In the genomic region with DNA sequence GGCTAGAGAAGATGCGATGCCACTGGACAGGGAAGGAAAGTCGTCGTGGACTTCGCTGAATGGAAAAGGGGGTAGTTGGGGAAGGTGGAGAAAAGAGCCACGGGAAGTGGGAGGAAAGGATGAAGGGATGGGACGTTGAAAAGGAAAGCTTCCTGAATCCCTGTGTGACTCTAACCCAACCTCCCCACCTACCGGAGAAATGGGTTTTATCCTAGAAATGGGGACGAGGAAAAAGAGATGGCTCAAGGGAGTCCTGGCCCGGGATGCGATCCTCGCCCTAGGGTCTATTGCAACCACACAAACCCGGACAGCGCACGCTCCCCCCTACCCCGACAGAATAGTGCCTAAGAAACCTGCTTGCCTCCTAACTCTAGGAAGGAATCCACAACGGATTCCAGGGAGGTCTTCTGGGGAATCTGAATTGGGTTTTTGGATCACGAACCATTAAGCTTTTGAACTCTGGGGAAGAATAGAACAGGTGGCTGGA, we compare ENCODE assay signal across 9 cellular contexts. TPM values are rescaled to one million over a fixed set of nuclear protein-coding genes. Genes with fewer than 3 reads are reported as not detected.
A peak's percentile ranks its signal among the peaks of the same experiment; 100 is the strongest.
DNase-seq lines count a peak whose midpoint lies in the region; ATAC-seq, FAIRE-seq and TF ChIP-seq lines count a peak whose summit lies in the region.
"Had no signal": no experiment of that assay in that cellular context is flagged by ENCODE, and none has a peak within 500 bp of the region (broad histone marks: within the 10 kb centered on the region; RNA-seq: fewer than 3 reads in every experiment).

No MANE protein-coding gene starts in this region.

- H3K27ac ChIP-seq in A549 (peak overlapping the region; percentile 78 to 93), HL-60 (replicated peaks) (no peak overlapping the region), astrocyte (ENCODE audit: low read depth, low read length) (peak overlapping the region; percentile 69), stomach (peak overlapping the region; percentile 75 to 88 (median 80))

- H3K36me3 Mint-ChIP-seq in astrocyte (ENCODE audit: low read depth, unreplicated experiment), result peaks cover 4% of the 10 kb centered on the region

- TF ChIP-seq EP300 in A549 (IDR thresholded peaks at IDR 0.05), result no peak
- no peak for TF ChIP-seq EP300 in stomach (IDR thresholded peaks at IDR 0.05)

- peaks cover 47% of the 10 kb centered on the region for H3K4me1 Mint-ChIP-seq in astrocyte (ENCODE audit: low read depth, unreplicated experiment)

- TF ChIP-seq RAD21 in A549 (conservative IDR thresholded peaks at IDR 0.05 in 1 of 2, IDR thresholded peaks at IDR 0.05 in 1 of 2), result peak in 1 of 2 experiments; percentile 31; a peak in 1 of 5 replicates

- H3K9me3 ChIP-seq in A549 (no peaks in the 10 kb centered on the region), astrocyte (ENCODE audit: insufficient read depth, low read depth, low read length) (no peaks in the 10 kb centered on the region), stomach (no peaks in the 10 kb centered on the region)

- ATAC-seq in A549 (peak; percentile 37 to 56; a peak in 5 of 6 replicates), GM21367 (IDR thresholded peaks at IDR 0.05; ENCODE audit: unreplicated experiment) (no peak), GM21381 (IDR thresholded peaks at IDR 0.05; ENCODE audit: unreplicated experiment) (no peak)

- peaks cover 47% of the 10 kb centered on the region for H3K4me1 ChIP-seq in A549
- peaks cover 35% of the 10 kb centered on the region for H3K4me1 ChIP-seq in astrocyte (ENCODE audit: insufficient read depth, low read length)
- H3K4me1 ChIP-seq in stomach, result peaks cover 19 to 76% (median 53%) of the 10 kb centered on the region in 4 donors

- peaks cover 51% of the 10 kb centered on the region for H3K79me2 ChIP-seq in astrocyte (ENCODE audit: insufficient read depth, low read length)

- H2AFZ ChIP-seq in astrocyte (ENCODE audit: low read depth, low read length), result peak overlapping the region; percentile 80

- 20% methylated on average over 17 of the region's 17 CpGs for WGBS in A549 (ENCODE audit: missing lambda C conversion rate)
- WGBS in stomach, 5 donors, result 18 to 31% (median 27%) methylated on average over 17 of the region's 17 CpGs

- H3K4me2 ChIP-seq in A549 (peak overlapping the region; percentile 96), astrocyte (ENCODE audit: low read length) (peak overlapping the region; percentile 91)

- FAIRE-seq in A549 (lab: Jason Lieb, UNC), result no peak
- FAIRE-seq in astrocyte (lab: Jason Lieb, UNC), result no peak
- FAIRE-seq: islet of Langerhans had no signal

- H3K9ac ChIP-seq in astrocyte (ENCODE audit: low read length), result peak overlapping the region; percentile 96

- H4K20me1 ChIP-seq in astrocyte (ENCODE audit: insufficient read depth, low read length), result peaks cover 5% of the 10 kb centered on the region

- H3K9me3 Mint-ChIP-seq in astrocyte (ENCODE audit: unreplicated experiment), result no peaks in the 10 kb centered on the region

- POLR2A ChIA-PET in A549 (lab: Yijun Ruan, JAX), result interaction anchor here (0.6 to 2.2 kb wide), 3 partner anchors 13 to 398 kb away, joined by 3 to 6 read pairs (median 3); partner anchors contain the start of gene RAP1GDS1

- H3K27me3 ChIP-seq in HL-60 (ENCODE audit: insufficient read depth, poor library complexity, severe bottlenecking) (peaks cover 38% of the 10 kb centered on the region), astrocyte (ENCODE audit: insufficient read depth, low read length) (no peaks in the 10 kb centered on the region), stomach (peaks cover 0 to 10% (median 0%) of the 10 kb centered on the region in 3 donors)

- intact Hi-C loops in stomach (cut with DNase I; ENCODE audit: low total_unique reads), result no loop called here

- TF ChIP-seq POLR2A in A549 (IDR thresholded peaks at IDR 0.05; ENCODE audit: low read length) (no peak), stomach (IDR thresholded peaks at IDR 0.05) (no peak)

- CTCF ChIA-PET in A549 (lab: Yijun Ruan, JAX), result interaction anchor here (1.0 to 3.4 kb wide), 5 partner anchors 12 to 267 kb away, joined by 3 to 20 read pairs (median 4); no protein-coding TSS in a partner anchor

- DNase-seq in A549 (ENCODE audit: low read depth in 1 of 2, low spot score in 1 of 2), result peak; percentile 23 to 43
- DNase-seq in HL-60 (ENCODE audit: low read depth in 1 of 2, low spot score in 1 of 2), result no peak
- DNase-seq in astrocyte (ENCODE audit: low read depth), result peak; percentile 53
- peak; percentile 42 for DNase-seq in iPS-NIHi7 (ENCODE audit: extremely low spot score)
- DNase-seq in stomach, result no peak
- DNase-seq in NCI-H774 (lab: John Stamatoyannopoulos, UW), result no peak

- peak overlapping the region; percentile 56 for H3K27ac Mint-ChIP-seq in astrocyte (ENCODE audit: unreplicated experiment)

- H3K36me3 ChIP-seq in astrocyte (ENCODE audit: insufficient read depth, low read length) (no peaks in the 10 kb centered on the region), stomach (no peaks in the 10 kb centered on the region)

- TF ChIP-seq CTCF in A549 (IDR thresholded peaks at IDR 0.05), result no peak
- no peak for TF ChIP-seq CTCF in HL-60 (IDR thresholded peaks at IDR 0.05; ENCODE audit: insufficient read depth, low read length)
- TF ChIP-seq CTCF in astrocyte (IDR thresholded peaks at IDR 0.05; ENCODE audit: insufficient read depth, low read depth, low read length), result no peak
- no peak for TF ChIP-seq CTCF in stomach (IDR thresholded peaks at IDR 0.05)

- H3K27me3 Mint-ChIP-seq in astrocyte (ENCODE audit: low read depth, unreplicated experiment), result no peaks in the 10 kb centered on the region

- H3K4me3 ChIP-seq in A549 (peak overlapping the region; percentile 62), HL-60 (replicated peaks; ENCODE audit: insufficient read depth, low read length) (peak overlapping the region; percentile 54), astrocyte (ENCODE audit: insufficient read depth, low read depth, low read length) (peak overlapping the region; percentile 79), stomach (peak overlapping the region; percentile 70 to 94 (median 78))

- peak overlapping the region; percentile 94 for H3K4me3 Mint-ChIP-seq in astrocyte (ENCODE audit: unreplicated experiment)

TF ChIP-seq in A549, 52 proteins besides CTCF, POLR2A, EP300 and RAD21:
- TF ChIP-seq RCOR1 (IDR thresholded peaks at IDR 0.05; ENCODE audit: low read depth, low read length), result no peak
- peak; percentile 42; the same call in 1 of the 2 replicates for TF ChIP-seq RNF2 (IDR thresholded peaks at IDR 0.05; ENCODE audit: borderline replicate concordance, low read depth)

RNA-seq across cellular contexts. Expression of gene TSPAN5, which starts 0.7 kb away (rescaled TPM):
- polyA plus RNA-seq in A549 (2011; rRNA removed) (10.6 and 12.4 TPM in 2 replicates), A549 (2017; fragmentation: RNase III; extraction: RNeasy Plus Mini Kit Qiagen cat#74134 plus additional on column Dnase treatment) (7.4 to 9.5 TPM (median 9.0 TPM) in 3 replicates), stomach (1 to 10 TPM; 1.6 to 5.3 (median 2.9) TPM)
- 2.8 and 3.6 TPM in 2 replicates for polyA plus RNA-seq in A549 (2012; cell fraction: cytosol; rRNA removed)
- 2.8 and 3.3 TPM in 2 replicates for polyA plus RNA-seq in A549 (2012; cell fraction: nucleus; rRNA removed)
- 7.4 and 7.5 TPM in 2 replicates for polyA minus RNA-seq in A549 (2011; rRNA and poly(A)+ RNA removed)
- total RNA-seq in astrocyte (61.4 and 69.0 TPM in 2 replicates), stomach (10 to 100 TPM in 3 of 5 donors, 1 to 10 TPM in 2; 7.5 to 90.2 (median 18.1) TPM)

Comparison
In these comparisons a context has a peak if more than half of its experiments do, and no peak if none do; other contexts are left out.
1. ATAC-seq: peak in A549 (2 of 2); none in GM21367 (single experiment) and GM21381 (single experiment).
2. DNase-seq: peak in A549 (2 of 2), astrocyte (single experiment) and iPS-NIHi7 (single experiment); none in HL-60 (0 of 2), stomach (single experiment) and NCI-H774 (single experiment).
3. Peak in every context shown above with its lines, with median percentiles within 50 percentile points of each other: H3K4me3 ChIP-seq.